Comparison of ENCODE assay signal across 9 cellular contexts in the genomic region with DNA sequence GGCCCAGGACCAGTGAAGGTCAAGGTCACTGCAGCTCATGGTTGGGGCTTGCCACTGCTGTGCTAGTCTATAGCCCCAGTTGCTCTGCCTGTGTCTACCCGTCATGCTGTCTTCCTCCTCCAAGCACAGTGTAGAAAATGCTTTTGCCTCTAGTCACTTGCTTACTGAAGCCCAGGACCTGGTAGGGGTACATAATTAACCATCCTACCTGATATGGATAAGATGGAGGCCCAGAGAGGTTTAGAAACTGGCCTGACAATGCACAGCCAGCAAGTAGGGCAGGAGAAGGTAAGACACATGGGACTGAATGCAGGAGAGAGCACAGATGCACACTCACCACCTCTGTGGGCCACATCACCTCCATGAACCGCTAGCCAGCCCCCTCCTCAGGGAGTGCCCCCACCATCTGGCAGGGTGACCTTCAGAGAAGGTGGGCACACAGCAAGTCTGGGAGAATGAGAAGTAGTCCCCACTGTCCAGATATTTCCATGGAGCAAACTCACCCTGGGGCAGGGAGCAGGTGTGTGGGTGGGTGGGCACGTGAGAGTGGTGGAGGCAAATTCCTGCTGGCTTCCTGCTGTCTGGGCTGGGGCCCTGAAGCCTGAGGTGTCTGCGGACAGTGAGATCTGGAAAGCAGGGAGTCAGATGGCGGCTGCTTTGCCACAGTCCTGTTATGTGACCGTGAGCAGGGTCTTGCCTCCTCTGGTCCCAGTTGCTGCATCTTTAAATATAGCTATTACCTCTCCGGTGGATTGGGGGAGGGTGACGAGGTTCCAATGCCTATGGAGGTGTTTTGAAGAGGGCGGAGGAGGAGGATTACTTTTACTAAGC. TPM values are rescaled to one million over a fixed set of nuclear protein-coding genes. Genes with fewer than 3 reads are reported as not detected.
A peak's percentile ranks its signal among the peaks of the same experiment; 100 is the strongest.
DNase-seq lines count a peak whose midpoint lies in the region; ATAC-seq and TF ChIP-seq lines count a peak whose summit lies in the region.
"Had no signal": no experiment of that assay in that cellular context is flagged by ENCODE, and none has a peak within 500 bp of the region (broad histone marks: within the 10 kb centered on the region; RNA-seq: fewer than 3 reads in every experiment).

No MANE protein-coding gene starts in this region.

- H4K20me1 ChIP-seq in neural cell (ENCODE audit: insufficient read depth): no peaks in the 10 kb centered on the region

- peak overlapping the region; percentile 35 to 66 (median 58) for H3K4me3 ChIP-seq in esophagus squamous epithelium
- H3K4me3 ChIP-seq in neural cell (ENCODE audit: low read length): peak overlapping the region; percentile 68
- peak overlapping the region; percentile 47 for H3K4me3 ChIP-seq in upper lobe of right lung

- H3K9ac ChIP-seq in neural cell (ENCODE audit: low read length): peak overlapping the region; percentile 70

- H3K9me3 ChIP-seq in esophagus squamous epithelium (no peaks in the 10 kb centered on the region), neural cell (ENCODE audit: low read length) (no peaks in the 10 kb centered on the region), upper lobe of right lung (no peaks in the 10 kb centered on the region)

- H3K9me2 ChIP-seq in neural cell (ENCODE audit: insufficient read depth, low read length): no peaks in the 10 kb centered on the region

- 24 to 52% methylated on average over 4 to 9 of the region's 9 CpGs for whole genome bisulfite sequencing in esophagus squamous epithelium, 2 donors

- intact Hi-C loops in esophagus squamous epithelium (cut with DNase I) (no loop called here), upper lobe of right lung (cut with DNase I) (loop anchor here (5.0 kb wide), 1 partner anchor 66 kb away; no protein-coding TSS in a partner anchor)

- TF ChIP-seq EP300 in neural cell (conservative IDR thresholded peaks at IDR 0.05; ENCODE audit: poor library complexity, severe bottlenecking): no peak

- H3F3A ChIP-seq in neural cell (ENCODE audit: insufficient read depth, low read length, poor library complexity, severe bottlenecking): no peaks in the 10 kb centered on the region

- H3K27ac ChIP-seq in esophagus squamous epithelium (peak overlapping the region; percentile 83 to 91 (median 88)), neural cell (ENCODE audit: low read length) (no peak overlapping the region), upper lobe of right lung (peak overlapping the region; percentile 67)

- no peaks in the 10 kb centered on the region for H3K36me3 ChIP-seq in esophagus squamous epithelium
- no peaks in the 10 kb centered on the region for H3K36me3 ChIP-seq in neural cell (ENCODE audit: insufficient read depth, low read length)
- no peaks in the 10 kb centered on the region for H3K36me3 ChIP-seq in upper lobe of right lung

- no peak for TF ChIP-seq POLR2A in esophagus squamous epithelium (IDR thresholded peaks at IDR 0.05)

- no peak for TF ChIP-seq RAD21 in neural cell (conservative IDR thresholded peaks at IDR 0.05)

- H2AFZ ChIP-seq in neural cell (ENCODE audit: low read depth, low read length): no peak overlapping the region

- TF ChIP-seq CTCF in esophagus squamous epithelium (IDR thresholded peaks at IDR 0.05) (no peak), neural cell (IDR thresholded peaks at IDR 0.05; ENCODE audit: poor library complexity, severe bottlenecking) (no peak), upper lobe of right lung (IDR thresholded peaks at IDR 0.05) (no peak)

- no peaks in the 10 kb centered on the region for H3K79me2 ChIP-seq in neural cell (replicated peaks; ENCODE audit: insufficient read depth, low read length)

- H3K4me1 ChIP-seq in esophagus squamous epithelium (peaks cover 19 to 73% (median 49%) of the 10 kb centered on the region in 3 donors), upper lobe of right lung (peaks cover 3% of the 10 kb centered on the region)

- ATAC-seq in upper lobe of right lung: no peak

- H3K4me2 ChIP-seq in neural cell (ENCODE audit: low read length): peak overlapping the region; percentile 82

- peak; percentile 30 to 57 for DNase-seq in NCI-H526 (lab: John Stamatoyannopoulos, UW)
- no peak for DNase-seq in NCI-H526 treated with DMSO at 0.1 percent for 48 hours (lab: John Stamatoyannopoulos, UW)
- no peak for DNase-seq in esophagus squamous epithelium (lab: John Stamatoyannopoulos, UW)
- DNase-seq in upper lobe of right lung: no peak
- DNase-seq in HUDEP-2 (lab: John Stamatoyannopoulos, UW; ENCODE audit: unreplicated experiment in 76 of 76): no peak
- DNase-seq in NCI-H748 (lab: John Stamatoyannopoulos, UW; ENCODE audit: unreplicated experiment): no peak
- no peak for DNase-seq in Kasumi-1 (lab: John Stamatoyannopoulos, UW)
- DNase-seq: 8988T had no signal

- no peaks in the 10 kb centered on the region for H3K27me3 ChIP-seq in esophagus squamous epithelium
- H3K27me3 ChIP-seq in neural cell (ENCODE audit: insufficient read depth, low read depth, low read length): no peaks in the 10 kb centered on the region
- H3K27me3 ChIP-seq in upper lobe of right lung: no peaks in the 10 kb centered on the region

TF ChIP-seq in neural cell, 6 proteins besides CTCF, POLR2A, EP300 and RAD21:
- no peak for TF ChIP-seq POLR2AphosphoS5 (IDR thresholded peaks at IDR 0.05)

RNA-seq across cellular contexts. Expression of gene CX3CL1, which starts 1.0 kb away (rescaled TPM):
- 10 to 100 TPM in 1 of 4 donors, 1 to 10 TPM in 3; 3.3 to 14.8 (median 7.4) TPM for total RNA-seq in esophagus squamous epithelium
- polyA plus RNA-seq in neural cell: 3.8 and 4.9 TPM in 2 replicates
- polyA minus RNA-seq in neural cell: 2.4 TPM in 2 replicates
- 47.5 TPM for total RNA-seq in upper lobe of right lung

RNA-seq across cellular contexts. Expression of gene CCL22, which starts 14.7 kb away (rescaled TPM):
- total RNA-seq in esophagus squamous epithelium (1 to 10 TPM in 1 of 4 donors, under 1 TPM in 3; 0.09 to 1.6 (median 0.38) TPM), upper lobe of right lung (3.8 TPM)
- polyA plus RNA-seq in neural cell: not detected in 2 replicates
- not detected in 2 replicates for polyA minus RNA-seq in neural cell

RNA-seq across cellular contexts. Expression of gene CCL17, which starts 31.2 kb away (rescaled TPM):
- total RNA-seq in esophagus squamous epithelium (1 to 10 TPM in 1 of 4 donors, under 1 TPM in 1, not detected in 2; 0.64 to 1.3 TPM), upper lobe of right lung (15.5 TPM)
- not detected in 2 replicates for polyA plus RNA-seq in neural cell
- not detected in 2 replicates for polyA minus RNA-seq in neural cell

Comparison
In these comparisons a context has a peak if more than half of its experiments do, and no peak if none do; other contexts are left out.
1. DNase-seq: peak in NCI-H526 (2 of 2); none in NCI-H526 treated with DMSO at 0.1 percent for 48 hours (single experiment), esophagus squamous epithelium (single experiment), upper lobe of right lung (single experiment), HUDEP-2 (0 of 76), NCI-H748 (single experiment) and Kasumi-1 (0 of 2).
2. Peak in every context shown above with its lines, with median percentiles within 50 percentile points of each other: H3K4me3 ChIP-seq.